13 cellular contexts compared by ENCODE assay signal in the genomic region with DNA sequence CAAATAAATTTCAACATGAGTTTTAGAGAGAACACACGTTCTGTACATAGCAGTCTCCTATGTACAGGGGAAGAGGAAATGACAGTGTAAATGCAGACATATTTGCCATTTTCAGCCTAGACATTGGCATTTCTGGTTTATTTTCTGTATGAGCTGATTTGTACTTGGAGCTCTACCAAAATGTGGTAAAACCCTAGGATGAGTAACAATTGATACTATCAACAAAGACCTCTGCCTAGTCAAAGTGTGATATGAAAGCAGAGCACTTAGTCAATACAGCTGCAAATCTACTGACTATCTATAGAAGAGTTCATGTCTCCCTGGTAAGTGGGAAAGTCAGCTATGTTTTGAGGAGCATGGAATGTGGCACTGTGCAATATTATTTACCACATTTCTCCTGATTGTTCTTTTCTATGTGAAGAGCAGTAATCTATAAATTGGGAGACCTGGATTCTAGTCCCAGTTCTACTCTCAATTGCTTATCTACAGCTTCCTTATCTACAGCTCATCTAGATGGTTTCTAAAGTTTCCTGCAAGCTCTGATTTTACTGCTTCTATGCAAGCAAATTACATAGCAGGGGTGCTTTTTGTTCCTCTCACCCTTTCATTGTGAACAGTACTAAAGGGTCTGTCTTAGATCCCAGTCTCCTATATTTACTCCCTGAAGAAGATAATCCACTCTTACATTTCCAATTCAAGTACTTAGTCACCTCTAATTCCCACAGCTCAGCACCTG.
DNase-seq lines count a peak whose midpoint lies in the region; ATAC-seq, FAIRE-seq and TF ChIP-seq lines count a peak whose summit lies in the region.
"Had no signal": no experiment of that assay in that cellular context is flagged by ENCODE, and none has a peak within 500 bp of the region (broad histone marks: within the 10 kb centered on the region; RNA-seq: fewer than 3 reads in every experiment).

No MANE protein-coding gene starts in this region.

- H3K27ac ChIP-seq in astrocyte (ENCODE audit: low read depth, low read length) = no peak overlapping the region
- H3K27ac ChIP-seq: transverse colon had no signal

- peak; percentile 24 for DNase-seq in astrocyte (ENCODE audit: low read depth)
- no peak for DNase-seq in stimulated activated CD4-positive, alpha-beta T cell treated with anti-CD3 and anti-CD28 coated beads, Interleukin-12 subunit alpha, Interleukin-12 subunit beta, amount 100 ng/mL, for 4 hours
- no peak for DNase-seq in RKO (ENCODE audit: low spot score)
- DNase-seq in DMS53 (lab: John Stamatoyannopoulos, UW) = no peak
- no peak for DNase-seq in H7
- DNase-seq: central memory CD4-positive, alpha-beta T cell; hippocampal formation; NCI-H187; stimulated activated CD4-positive, alpha-beta T cell treated with anti-CD3 and anti-CD28 coated beads, Interleukin-4, amount 100 ng/mL, for 1 hour; transverse colon had no signal

- H3K9me3 ChIP-seq in astrocyte (ENCODE audit: insufficient read depth, low read depth, low read length) = no peaks in the 10 kb centered on the region
- H3K9me3 ChIP-seq: transverse colon had no signal

- FAIRE-seq in astrocyte (lab: Jason Lieb, UNC) = no peak

- no peaks in the 10 kb centered on the region for H3K79me2 ChIP-seq in astrocyte (ENCODE audit: insufficient read depth, low read length)

- H4K20me1 ChIP-seq in astrocyte (ENCODE audit: insufficient read depth, low read length) = no peaks in the 10 kb centered on the region

- no peak overlapping the region for H3K9ac ChIP-seq in astrocyte (ENCODE audit: low read length)

- no peaks in the 10 kb centered on the region for H3K27me3 Mint-ChIP-seq in astrocyte (ENCODE audit: low read depth, unreplicated experiment)

- ATAC-seq in GM18502 (IDR thresholded peaks at IDR 0.05; ENCODE audit: poor library complexity, unreplicated experiment) = peak; percentile 94
- ATAC-seq in GM21381 (IDR thresholded peaks at IDR 0.05; ENCODE audit: unreplicated experiment) = peak; percentile 78
- peak; percentile 69 for ATAC-seq in HG03135 (IDR thresholded peaks at IDR 0.05; ENCODE audit: unreplicated experiment)

- no peaks in the 10 kb centered on the region for H3K4me1 ChIP-seq in astrocyte (ENCODE audit: insufficient read depth, low read length)
- H3K4me1 ChIP-seq: transverse colon had no signal

- H3K9me3 Mint-ChIP-seq in astrocyte (ENCODE audit: unreplicated experiment) = no peaks in the 10 kb centered on the region

- no peaks in the 10 kb centered on the region for H3K36me3 ChIP-seq in astrocyte (ENCODE audit: insufficient read depth, low read length)
- no peaks in the 10 kb centered on the region for H3K36me3 ChIP-seq in H7 (replicated peaks; ENCODE audit: control insufficient read depth, insufficient read depth, low read length)
- H3K36me3 ChIP-seq: transverse colon had no signal

- H3K36me3 Mint-ChIP-seq in astrocyte (ENCODE audit: low read depth, unreplicated experiment) = no peaks in the 10 kb centered on the region

- no peak overlapping the region for H3K4me3 ChIP-seq in astrocyte (ENCODE audit: insufficient read depth, low read depth, low read length)
- H3K4me3 ChIP-seq in H7 (ENCODE audit: insufficient read depth, low read depth, low read length) = no peak overlapping the region
- H3K4me3 ChIP-seq: transverse colon had no signal

- no peak overlapping the region for H3K27ac Mint-ChIP-seq in astrocyte (ENCODE audit: unreplicated experiment)

- H2AFZ ChIP-seq in astrocyte (ENCODE audit: low read depth, low read length) = no peak overlapping the region

- no peak overlapping the region for H3K4me3 Mint-ChIP-seq in astrocyte (ENCODE audit: unreplicated experiment)

- H3K4me1 Mint-ChIP-seq in astrocyte (ENCODE audit: low read depth, unreplicated experiment) = no peaks in the 10 kb centered on the region

- no peaks in the 10 kb centered on the region for H3K27me3 ChIP-seq in astrocyte (ENCODE audit: insufficient read depth, low read length)
- no peaks in the 10 kb centered on the region for H3K27me3 ChIP-seq in H7 (ENCODE audit: control insufficient read depth, insufficient read depth, low read length)

- peak overlapping the region; percentile 9 for H3K4me2 ChIP-seq in astrocyte (ENCODE audit: low read length)

- TF ChIP-seq CTCF in astrocyte (IDR thresholded peaks at IDR 0.05; ENCODE audit: insufficient read depth, low read depth, low read length) = no peak
